ENCODE assay signal across 8 cellular contexts in the genomic region with DNA sequence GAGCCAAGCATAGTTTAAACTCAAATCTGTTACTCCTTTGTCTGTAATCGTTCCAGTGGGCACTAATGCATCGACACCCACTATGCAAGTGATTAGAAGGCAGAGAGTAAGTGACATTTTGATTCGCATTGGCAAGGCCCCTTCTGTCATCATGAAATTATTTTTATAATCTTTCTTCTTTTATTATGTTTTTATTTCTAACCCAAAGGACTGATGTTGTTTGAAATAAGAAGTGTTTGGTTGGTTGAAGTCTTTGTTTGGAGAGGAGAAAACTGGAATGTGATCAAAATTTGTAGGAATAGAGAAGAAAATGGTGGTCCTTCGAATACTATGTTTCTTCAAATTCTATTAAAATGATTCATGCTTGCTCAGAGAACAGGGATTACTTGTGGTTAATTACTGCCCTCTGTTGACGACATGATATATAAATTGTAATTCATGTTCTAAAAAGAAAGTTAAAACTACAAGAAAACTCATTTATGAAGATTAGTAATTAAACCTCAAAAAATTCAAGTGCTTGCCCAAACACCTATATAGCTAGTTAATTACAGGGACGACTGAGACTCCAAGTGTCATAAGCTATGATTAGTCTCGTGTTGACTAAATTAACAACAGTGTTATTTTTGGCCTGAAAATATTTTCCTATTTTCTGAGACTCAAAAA. TPM values are rescaled to one million over a fixed set of nuclear protein-coding genes. Genes with fewer than 3 reads are reported as not detected.
DNase-seq lines count a peak whose midpoint lies in the region; ATAC-seq, FAIRE-seq and TF ChIP-seq lines count a peak whose summit lies in the region.

No MANE protein-coding gene starts in this region.

- H4K20me1 ChIP-seq in OCI-LY3 (ENCODE audit: insufficient read depth, low read length) (no peaks in the 10 kb centered on the region), endothelial cell of umbilical vein (replicated peaks; ENCODE audit: control insufficient read depth, extremely low read depth, insufficient read depth, low read length) (no peaks in the 10 kb centered on the region), osteoblast (ENCODE audit: insufficient read depth, low read length) (no peaks in the 10 kb centered on the region)

- peak; percentile 65 for TF ChIP-seq CTCF in OCI-LY3 (IDR thresholded peaks at IDR 0.05; ENCODE audit: low read depth, low read length)
- peak; percentile 11 to 20 for TF ChIP-seq CTCF in endothelial cell of umbilical vein (IDR thresholded peaks at IDR 0.05; ENCODE audit: extremely low read depth in 1 of 2, insufficient read depth in 1 of 2, low read depth in 1 of 2, low read length in 2 of 2)
- peak; percentile 46 for TF ChIP-seq CTCF in osteoblast (IDR thresholded peaks at IDR 0.05; ENCODE audit: extremely low read depth, low read depth, low read length)

- peak overlapping the region; percentile 35 for H3K9ac ChIP-seq in OCI-LY3 (ENCODE audit: low read length)
- peak overlapping the region; percentile 78 for H3K9ac ChIP-seq in endothelial cell of umbilical vein (replicated peaks; ENCODE audit: extremely low read depth, insufficient read depth, low read length)

- H3K4me1 ChIP-seq in OCI-LY3 (ENCODE audit: low read length) = 0 out of 2 replicates have a peak, but pooled peaks cover 3% of the 10 kb centered on the region
- H3K4me1 ChIP-seq in endothelial cell of umbilical vein (ENCODE audit: control insufficient read depth, extremely low read depth, insufficient read depth, low read length) = peaks cover 23% of the 10 kb centered on the region
- peaks cover 15% of the 10 kb centered on the region for H3K4me1 ChIP-seq in osteoblast (ENCODE audit: insufficient read depth, low read length)

- intact Hi-C loops in endothelial cell of umbilical vein (cut with micrococcal nuclease) (loop anchor here (1.0 to 10.0 kb wide), 10 partner anchors 26 to 1832 kb away; a partner anchor contains a TSS), posterior vena cava (cut with DNase I) (loop anchor here in 1 of 2 donors (5.0 kb wide), 1 partner anchor 83 kb away; no protein-coding TSS in a partner anchor)

- no peak for TF ChIP-seq POLR2A in endothelial cell of umbilical vein (IDR thresholded peaks at IDR 0.05; ENCODE audit: low read depth, low read length)

- no peaks in the 10 kb centered on the region for H3K9me1 ChIP-seq in endothelial cell of umbilical vein (replicated peaks; ENCODE audit: control insufficient read depth, extremely low read depth, insufficient read depth, low read length)

- H3K27me3 ChIP-seq in OCI-LY3 (ENCODE audit: low read depth, low read length) (no peaks in the 10 kb centered on the region), endothelial cell of umbilical vein (ENCODE audit: control insufficient read depth in 2 of 2, insufficient read depth in 2 of 2, low read length in 2 of 2) (no peaks in the 10 kb centered on the region), osteoblast (ENCODE audit: insufficient read depth, low read length) (no peaks in the 10 kb centered on the region)

- H3K4me3 ChIP-seq in OCI-LY3 (ENCODE audit: low read length) (peak overlapping the region; percentile 54), endothelial cell of umbilical vein (replicated peaks in 1 of 3; ENCODE audit: insufficient read depth in 1 of 3, low read depth in 1 of 3, low read length in 3 of 3) (peak overlapping the region in 1 of 3 experiments; percentile 34), osteoblast (ENCODE audit: insufficient read depth, low read length) (peak overlapping the region; percentile 58)

- CTCF ChIA-PET in endothelial cell of umbilical vein (lab: Charles Lee) = interaction anchor here (0.6 to 17.6 kb wide), 38 partner anchors 10 to 939 kb away, joined by 3 to 598 read pairs (median 5); a partner anchor contains a TSS

- H3K9me3 ChIP-seq in OCI-LY3 (ENCODE audit: insufficient read depth, low read length) (no peaks in the 10 kb centered on the region), endothelial cell of umbilical vein (replicated peaks; ENCODE audit: control insufficient read depth, insufficient read depth, low read length) (no peaks in the 10 kb centered on the region), osteoblast (ENCODE audit: low read depth, low read length) (no peaks in the 10 kb centered on the region)

- POLR2A ChIA-PET in endothelial cell of umbilical vein (lab: Charles Lee) = interaction anchor here (0.7 kb wide), 1 partner anchor 81 kb away, joined by 4 read pairs; no protein-coding TSS in a partner anchor

- H3K36me3 ChIP-seq in OCI-LY3 (replicated peaks; ENCODE audit: low read depth, low read length) (no peaks in the 10 kb centered on the region), endothelial cell of umbilical vein (ENCODE audit: control insufficient read depth in 2 of 2, extremely low read depth in 1 of 2, insufficient read depth in 2 of 2, low read length in 2 of 2) (no peaks in the 10 kb centered on the region), osteoblast (ENCODE audit: insufficient read depth, low read length) (no peaks in the 10 kb centered on the region)

- ATAC-seq in HG03354 (IDR thresholded peaks at IDR 0.05; ENCODE audit: poor library complexity, severe bottlenecking, unreplicated experiment) = peak; percentile 50
- ATAC-seq in GM19463 (IDR thresholded peaks at IDR 0.05; ENCODE audit: unreplicated experiment) = no peak

- peak; percentile 47 for FAIRE-seq in endothelial cell of umbilical vein (lab: Jason Lieb, UNC)

- dilution Hi-C loops in endothelial cell of umbilical vein (cut with MboI; ENCODE audit: extremely low pct_ligation_motif_present, low sequenced_read_pairs) = no loop called here

- no peak overlapping the region for H3K27ac ChIP-seq in OCI-LY3 (ENCODE audit: low read length)
- H3K27ac ChIP-seq in endothelial cell of umbilical vein (ENCODE audit: insufficient read depth, low read depth, low read length) = peak overlapping the region; percentile 78
- peak overlapping the region; percentile 64 for H3K27ac ChIP-seq in osteoblast (ENCODE audit: low read depth, low read length)

- DNase-seq in ELR (ENCODE audit: low read depth) (peak; percentile 91), endothelial cell of umbilical vein (ENCODE audit: low read depth, low spot score) (peak; percentile 87), osteoblast (ENCODE audit: insufficient read length, low spot score, missing footprints) (peak; percentile 73), posterior vena cava (ENCODE audit: low spot score) (no peak), mucosa of gallbladder (ENCODE audit: low spot score) (no peak)

- peak overlapping the region; percentile 70 for H3K4me2 ChIP-seq in OCI-LY3 (ENCODE audit: low read length)
- peak overlapping the region; percentile 93 for H3K4me2 ChIP-seq in endothelial cell of umbilical vein (ENCODE audit: insufficient read depth, low read length)
- H3K4me2 ChIP-seq in osteoblast (ENCODE audit: insufficient read depth, low read length) = peak overlapping the region; percentile 81

- H3K79me2 ChIP-seq in OCI-LY3 (ENCODE audit: low read length) (no peaks in the 10 kb centered on the region), endothelial cell of umbilical vein (ENCODE audit: control insufficient read depth, insufficient read depth, low read length) (no peaks in the 10 kb centered on the region), osteoblast (ENCODE audit: insufficient read depth, low read length) (no peaks in the 10 kb centered on the region)

- no TSS peak for BruUV-seq in endothelial cell of umbilical vein (replicated peaks; lab: Mats Ljungman, UMichigan)

- peak overlapping the region; percentile 59 for H2AFZ ChIP-seq in OCI-LY3 (ENCODE audit: low read depth, low read length)
- H2AFZ ChIP-seq in endothelial cell of umbilical vein (ENCODE audit: low read depth, low read length) = peak overlapping the region; percentile 88
- H2AFZ ChIP-seq in osteoblast (ENCODE audit: low read length) = peak overlapping the region; percentile 88

TF ChIP-seq in endothelial cell of umbilical vein, 7 proteins besides CTCF, POLR2A, EP300 and RAD21:
- TF ChIP-seq EZH2 (IDR thresholded peaks at IDR 0.05; ENCODE audit: borderline replicate concordance, low read depth, low read length, severe bottlenecking) (no peak), JUN (IDR thresholded peaks at IDR 0.05; ENCODE audit: borderline replicate concordance, insufficient read depth, insufficient read length, low read depth) (peak; percentile 50), MYC (IDR thresholded peaks at IDR 0.05; ENCODE audit: low read depth, low read length) (no peak), FOS (IDR thresholded peaks at IDR 0.05; ENCODE audit: borderline replicate concordance, insufficient read depth, low read length) (peak; percentile 47), POLR2AphosphoS5 (IDR thresholded peaks at IDR 0.05; ENCODE audit: insufficient read depth, low read depth, low read length) (no peak), GATA2 (IDR thresholded peaks at IDR 0.05; ENCODE audit: insufficient read depth, insufficient read length, low read depth, low read length) (no peak)
- TF ChIP-seq, protein P1, sequence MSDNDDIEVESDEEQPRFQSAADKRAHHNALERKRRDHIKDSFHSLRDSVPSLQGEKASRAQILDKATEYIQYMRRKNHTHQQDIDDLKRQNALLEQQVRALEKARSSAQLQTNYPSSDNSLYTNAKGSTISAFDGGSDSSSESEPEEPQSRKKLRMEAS (IDR thresholded peaks at IDR 0.05; ENCODE audit: insufficient read depth, insufficient read length) = no peak

RNA-seq across cellular contexts. Expression of a gene that starts 26.4 kb away (rescaled TPM):
- 266 and 286 TPM in 2 replicates for total RNA-seq in endothelial cell of umbilical vein
- 138 and 177 TPM in 2 replicates for polyA plus RNA-seq in endothelial cell of umbilical vein
- 185 and 186 TPM in 2 replicates for polyA plus RNA-seq in endothelial cell of umbilical vein (2011; cell fraction: cytosol; rRNA removed)
- 210 and 230 TPM in 2 replicates for polyA plus RNA-seq in endothelial cell of umbilical vein (2011; cell fraction: nucleus; rRNA removed)
- polyA plus RNA-seq in endothelial cell of umbilical vein (2012) = 245 and 277 TPM in 2 replicates
- 332 and 378 TPM in 2 replicates for polyA minus RNA-seq in endothelial cell of umbilical vein
- 21.1 TPM for polyA minus RNA-seq in endothelial cell of umbilical vein (2011; cell fraction: cytosol; rRNA and poly(A)+ RNA removed)
- polyA minus RNA-seq in endothelial cell of umbilical vein (2011; cell fraction: nucleus; rRNA and poly(A)+ RNA removed) = 645 and 1,049 TPM in 2 replicates
- 123 and 154 TPM in 2 replicates for total RNA-seq in osteoblast
- total RNA-seq in posterior vena cava = 100 to 1,000 TPM; 109 to 117 TPM
- 45.6 TPM for total RNA-seq in mucosa of gallbladder

Comparison
In these comparisons a context has a peak if more than half of its experiments do, and no peak if none do; other contexts are left out.
1. DNase-seq: peak in ELR (single experiment), endothelial cell of umbilical vein (single experiment) and osteoblast (single experiment); none in posterior vena cava (single experiment) and mucosa of gallbladder (single experiment).
2. Peak in every context shown above with its lines, with median percentiles within 50 percentile points of each other: H2AFZ ChIP-seq, H3K4me2 ChIP-seq and CTCF ChIP-seq.